In the genomic region with DNA sequence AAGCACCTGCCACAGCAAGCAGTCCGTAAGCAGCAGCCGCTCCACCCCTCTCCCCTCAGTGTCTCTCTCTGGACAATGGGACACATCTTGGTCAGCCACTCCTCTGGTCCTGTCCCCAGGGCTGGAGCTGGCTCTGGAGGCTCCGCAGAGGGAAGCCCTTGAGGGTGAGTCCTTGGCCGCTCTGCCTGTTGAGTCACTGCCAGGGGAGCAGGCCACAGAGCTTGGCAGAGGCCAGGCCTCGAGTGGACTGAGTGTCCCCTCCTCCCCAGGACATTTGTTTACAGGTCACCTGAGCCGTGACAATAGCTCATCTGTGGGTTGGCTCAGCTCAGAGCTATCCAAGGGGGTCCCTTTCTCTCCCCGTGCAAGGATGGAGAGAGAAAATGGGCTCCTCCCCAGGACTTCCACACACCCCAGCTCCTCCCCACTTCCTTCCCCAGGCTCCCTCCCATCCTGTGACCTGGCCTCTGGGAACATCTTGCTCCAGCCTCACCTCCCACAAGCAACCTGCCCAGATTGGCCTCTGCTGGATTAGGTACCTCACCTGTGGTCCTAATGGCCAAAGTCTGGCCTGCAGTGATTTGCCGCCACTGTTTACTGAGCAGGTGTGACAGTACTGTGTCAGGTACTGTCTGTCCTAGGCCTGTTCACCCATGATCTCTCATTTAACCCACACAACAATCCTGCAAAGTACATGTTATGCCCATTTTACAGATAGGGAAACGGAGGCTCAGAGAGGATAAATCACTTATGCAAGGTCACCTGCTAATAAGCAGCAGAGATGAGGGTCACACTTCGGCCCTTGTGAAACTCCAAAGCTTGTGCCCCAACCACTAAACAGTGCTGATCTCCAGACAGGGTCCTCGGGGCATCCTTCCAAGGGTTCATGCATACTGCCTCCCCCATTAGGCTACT, we compare ENCODE assay signal across 12 cellular contexts. TPM values are rescaled to one million over a fixed set of nuclear protein-coding genes. Genes with fewer than 3 reads are reported as not detected.
DNase-seq lines count a peak whose midpoint lies in the region; ATAC-seq, FAIRE-seq and TF ChIP-seq lines count a peak whose summit lies in the region.
"Had no signal": no experiment of that assay in that cellular context is flagged by ENCODE, and none has a peak within 500 bp of the region (broad histone marks: within the 10 kb centered on the region; RNA-seq: fewer than 3 reads in every experiment).

No MANE protein-coding gene starts in this region.

- no peak overlapping the region for H3K23ac ChIP-seq in neuronal stem cell (ENCODE audit: low read depth, low read length, poor library complexity)

- TF ChIP-seq CTCF in Caco-2 (IDR thresholded peaks at IDR 0.05; ENCODE audit: insufficient read depth in 1 of 2, low read depth in 1 of 2, low read length in 1 of 2, severe bottlenecking in 1 of 2, unreplicated experiment in 1 of 2), result no peak

- WGBS in neuronal stem cell (ENCODE audit: extremely low coverage in 2 of 2, insufficient read length in 2 of 2, insufficient replicate concordance in 1 of 2), 2 donors, result no CpG with 5 or more reads among the region's 11 CpGs

- H2AK5ac ChIP-seq in neuronal stem cell (ENCODE audit: low read depth, low read length), result peak overlapping the region; percentile 42

- no peak overlapping the region for H3K4me3 Mint-ChIP-seq in T-helper 17 cell
- H3K4me3 Mint-ChIP-seq in Caco-2 (ENCODE audit: unreplicated experiment), result no peak overlapping the region
- H3K4me3 Mint-ChIP-seq: activated naive CD4-positive, alpha-beta T cell treated with anti-CD3 and anti-CD28 coated beads for 36 hours had no signal

- no peak overlapping the region for H3K27ac ChIP-seq in neuronal stem cell (replicated peaks; ENCODE audit: low read length)

- in situ Hi-C loops in Caki2 (cut with HindIII; ENCODE audit: low pct_unique_long_range_greater_than_20kb, low sequenced_read_pairs), result no loop called here

- no peaks in the 10 kb centered on the region for H3K36me3 Mint-ChIP-seq in T-helper 17 cell (ENCODE audit: low read depth)
- no peaks in the 10 kb centered on the region for H3K36me3 Mint-ChIP-seq in Caco-2 (ENCODE audit: insufficient read depth, unreplicated experiment)

- H2BK5ac ChIP-seq in neuronal stem cell (ENCODE audit: low read length), result peak overlapping the region; percentile 16

- H2BK120ac ChIP-seq in neuronal stem cell (ENCODE audit: low read depth, low read length), result no peak overlapping the region

- H2BK15ac ChIP-seq in neuronal stem cell (ENCODE audit: low read length), result peak overlapping the region; percentile 13

- H3K27ac Mint-ChIP-seq in T-helper 17 cell, result no peak overlapping the region
- no peak overlapping the region for H3K27ac Mint-ChIP-seq in Caco-2 (ENCODE audit: unreplicated experiment)
- H3K27ac Mint-ChIP-seq: activated naive CD4-positive, alpha-beta T cell treated with anti-CD3 and anti-CD28 coated beads for 36 hours had no signal

- no peaks in the 10 kb centered on the region for H3K36me3 ChIP-seq in neuronal stem cell (replicated peaks in 1 of 2; ENCODE audit: control insufficient read depth in 2 of 2, insufficient read depth in 2 of 2, low read length in 2 of 2)
- H3K36me3 ChIP-seq in Caco-2 (ENCODE audit: control insufficient read depth, insufficient read depth, low read length), result no peaks in the 10 kb centered on the region

- peak overlapping the region; percentile 33 for H2BK12ac ChIP-seq in neuronal stem cell (ENCODE audit: low read length)

- H3K4ac ChIP-seq in neuronal stem cell (ENCODE audit: low read length), result no peak overlapping the region

- peaks cover 34 to 41% of the 10 kb centered on the region in 2 donors for H3K4me1 ChIP-seq in neuronal stem cell (ENCODE audit: control insufficient read depth in 2 of 2, insufficient read depth in 1 of 2, low read depth in 1 of 2, low read length in 2 of 2)
- H3K4me1 ChIP-seq in Caco-2, result peaks cover 11% of the 10 kb centered on the region

- H4K91ac ChIP-seq in neuronal stem cell (ENCODE audit: low read depth, low read length, poor library complexity), result no peak overlapping the region

- no peak overlapping the region for H3K9ac ChIP-seq in neuronal stem cell (ENCODE audit: low read depth, low read length, poor library complexity)

- POLR2A ChIA-PET in Caco-2 (lab: Charles Lee), result no interaction called here

- H3K9me3 ChIP-seq in neuronal stem cell (replicated peaks in 1 of 2; ENCODE audit: control insufficient read depth in 2 of 2, insufficient read depth in 1 of 2, low read depth in 1 of 2, low read length in 2 of 2) (no peaks in the 10 kb centered on the region), T-helper 17 cell (ENCODE audit: control insufficient read depth, low read length, poor library complexity, severe bottlenecking) (no peaks in the 10 kb centered on the region), Caco-2 (no peaks in the 10 kb centered on the region)

- H3K9me3 Mint-ChIP-seq in Caco-2 (ENCODE audit: unreplicated experiment), result no peaks in the 10 kb centered on the region
- H3K9me3 Mint-ChIP-seq: activated naive CD4-positive, alpha-beta T cell treated with anti-CD3 and anti-CD28 coated beads for 36 hours had no signal

- H3K4me1 Mint-ChIP-seq in T-helper 17 cell (peaks cover 36% of the 10 kb centered on the region), Caco-2 (ENCODE audit: low read depth, unreplicated experiment) (no peaks in the 10 kb centered on the region)

- no peak for FAIRE-seq in HTR-8/SVneo (lab: Jason Lieb, UNC)

- no peak overlapping the region for H4K8ac ChIP-seq in neuronal stem cell (ENCODE audit: low read depth, low read length)

- ATAC-seq in Right ventricle myocardium superior (ENCODE audit: poor library complexity), result peak; percentile 81
- no peak for ATAC-seq in HG03045 (IDR thresholded peaks at IDR 0.05; ENCODE audit: unreplicated experiment)
- ATAC-seq in T-helper 17 cell, result no peak

- no peak overlapping the region for H3K14ac ChIP-seq in neuronal stem cell (ENCODE audit: low read length)

- no TSS peak for BruUV-seq in Caco-2 (replicated peaks; lab: Mats Ljungman, UMichigan)

- CTCF ChIA-PET in Caco-2 (lab: Charles Lee), result interaction anchor here (1.2 kb wide), 1 partner anchor 10 kb away, joined by 6 read pairs; no protein-coding TSS in a partner anchor

- H3K4me3 ChIP-seq in neuronal stem cell (ENCODE audit: low read length in 2 of 2) (no peak overlapping the region), Caco-2 (ENCODE audit: low read depth, low read length) (no peak overlapping the region)

- H3K27me3 Mint-ChIP-seq in T-helper 17 cell (peaks cover 20% of the 10 kb centered on the region), Caco-2 (ENCODE audit: insufficient read depth, unreplicated experiment) (no peaks in the 10 kb centered on the region)

- H3K18ac ChIP-seq in neuronal stem cell (ENCODE audit: low read length), result peak overlapping the region; percentile 68

- H3K4me2 ChIP-seq in neuronal stem cell (ENCODE audit: insufficient read depth, low read length, poor library complexity, severe bottlenecking), result no peak overlapping the region

- peaks cover 0 to 39% (median 0%) of the 10 kb centered on the region in 3 experiments for H3K27me3 ChIP-seq in neuronal stem cell (ENCODE audit: control insufficient read depth in 3 of 3, insufficient read depth in 3 of 3, low read depth in 1 of 3, low read length in 3 of 3)
- H3K27me3 ChIP-seq in Caco-2 (replicated peaks; ENCODE audit: control insufficient read depth, insufficient read depth, low read length), result no peaks in the 10 kb centered on the region

- intact Hi-C loops in Right ventricle myocardium superior (cut with DNase I), result no loop called here
- intact Hi-C loops in Caco-2 (cut with micrococcal nuclease; ENCODE audit: unreplicated experiment), result no loop called here

- peak; percentile 37 for DNase-seq in Caki2 (ENCODE audit: low read depth)
- DNase-seq in T1000 (lab: John Stamatoyannopoulos, UW), result peak; percentile 26
- peak; percentile 78 for DNase-seq in Right ventricle myocardium superior
- no peak for DNase-seq in neuronal stem cell (ENCODE audit: low spot score)
- no peak for DNase-seq in HTR-8/SVneo (ENCODE audit: insufficient read length, low spot score)
- DNase-seq in T-helper 17 cell, result no peak
- DNase-seq in Caco-2, result no peak
- DNase-seq: activated CD4-positive, alpha-beta T cell treated with anti-CD3 and anti-CD28 coated beads for 4 hours; activated naive CD4-positive, alpha-beta T cell treated with anti-CD3 and anti-CD28 coated beads for 36 hours; kidney glomerular epithelial cell; SHP77 treated with DMSO at 0.1 percent for 48 hours had no signal

- H3K79me1 ChIP-seq in neuronal stem cell (ENCODE audit: low read depth, low read length), result no peaks in the 10 kb centered on the region

- peak overlapping the region; percentile 12 for H2AFZ ChIP-seq in neuronal stem cell (ENCODE audit: low read length)

RNA-seq across cellular contexts. Expression of gene FAM131C, which starts 4.8 kb away (rescaled TPM):
- 2.1 and 2.4 TPM in 2 replicates for total RNA-seq in Caki2 (2014; rRNA removed; shearing (Covaris generic); ENCODE audit: low replicate concordance)
- total RNA-seq in Right ventricle myocardium superior, result 4.5 TPM
- polyA plus RNA-seq in neuronal stem cell (2013, experiment 1 of 2), result 8.9 TPM
- 9.1 TPM for polyA plus RNA-seq in neuronal stem cell (2013, experiment 2 of 2)
- total RNA-seq in T-helper 17 cell, result not detected
- 0.41 and 0.44 TPM in 2 replicates for total RNA-seq in Caco-2 (2022)
- total RNA-seq: activated naive CD4-positive, alpha-beta T cell treated with anti-CD3 and anti-CD28 coated beads for 36 hours had no signal

RNA-seq across cellular contexts. Expression of gene CLCNKB, which starts 25.0 kb away (rescaled TPM):
- total RNA-seq in Caki2 (2014; rRNA removed; shearing (Covaris generic); ENCODE audit: low replicate concordance), result not detected in 2 replicates
- 2.5 TPM for total RNA-seq in Right ventricle myocardium superior
- 2.9 TPM for polyA plus RNA-seq in neuronal stem cell (2013, experiment 1 of 2)
- polyA plus RNA-seq in neuronal stem cell (2013, experiment 2 of 2), result 2.7 TPM
- total RNA-seq in T-helper 17 cell, result not detected
- total RNA-seq in Caco-2 (2022), result not detected in 2 replicates
- total RNA-seq: activated naive CD4-positive, alpha-beta T cell treated with anti-CD3 and anti-CD28 coated beads for 36 hours had no signal

RNA-seq across cellular contexts. Expression of gene CLCNKA, which starts 46.8 kb away (rescaled TPM):
- total RNA-seq in Caki2 (2014; rRNA removed; shearing (Covaris generic); ENCODE audit: low replicate concordance), result not detected in 2 replicates
- total RNA-seq in Right ventricle myocardium superior (0.35 TPM), T-helper 17 cell (not detected), Caco-2 (2022) (0.46 TPM in 1 of 2 replicates, not detected in the other)
- polyA plus RNA-seq in neuronal stem cell (2013, experiment 1 of 2), result 0.13 TPM
- polyA plus RNA-seq in neuronal stem cell (2013, experiment 2 of 2), result 0.08 TPM
- total RNA-seq: activated naive CD4-positive, alpha-beta T cell treated with anti-CD3 and anti-CD28 coated beads for 36 hours had no signal

RNA-seq across cellular contexts. Expression of gene HSPB7, which starts 50.8 kb away (rescaled TPM):
- total RNA-seq in Caki2 (2014; rRNA removed; shearing (Covaris generic); ENCODE audit: low replicate concordance), result not detected in 2 replicates
- 3,577 TPM for total RNA-seq in Right ventricle myocardium superior
- not detected for polyA plus RNA-seq in neuronal stem cell (2013, experiment 1 of 2)
- not detected for polyA plus RNA-seq in neuronal stem cell (2013, experiment 2 of 2)
- not detected for total RNA-seq in T-helper 17 cell
- total RNA-seq in Caco-2 (2022), result not detected in 2 replicates
- total RNA-seq: activated naive CD4-positive, alpha-beta T cell treated with anti-CD3 and anti-CD28 coated beads for 36 hours had no signal

Comparison
In these comparisons a context has a peak if more than half of its experiments do, and no peak if none do; other contexts are left out.
1. DNase-seq: peak in Caki2 (single experiment), T1000 (single experiment) and Right ventricle myocardium superior (single experiment); none in neuronal stem cell (single experiment), HTR-8/SVneo (single experiment), T-helper 17 cell (0 of 3) and Caco-2 (0 of 2).